In genomic region chr1:152111515-152111968, GRCh38 we compare ENCODE assay signal across 8 cellular contexts.
A peak's percentile ranks its signal among the peaks of the same experiment; 100 is the strongest.
DNase-seq lines count a peak whose midpoint lies in the region; ATAC-seq and TF ChIP-seq lines count a peak whose summit lies in the region.

No MANE protein-coding gene starts in this region.

- peaks cover 30% of the 10 kb centered on the region for H3K4me1 ChIP-seq in muscle layer of colon (ENCODE audit: insufficient read depth, low read length)

- peaks cover 23% of the 10 kb centered on the region for H3K9me3 ChIP-seq in muscle layer of colon (ENCODE audit: low read length)

- H3K27ac ChIP-seq in coronary artery = no peak overlapping the region
- no peak overlapping the region for H3K27ac ChIP-seq in muscle layer of colon (ENCODE audit: low read depth, low read length)

- ATAC-seq in GM21528 (IDR thresholded peaks at IDR 0.05; ENCODE audit: low FRiP score, unreplicated experiment) = no peak
- ATAC-seq in HG02938 (IDR thresholded peaks at IDR 0.05; ENCODE audit: unreplicated experiment) = no peak
- no peak for ATAC-seq in GM19351 (IDR thresholded peaks at IDR 0.05; ENCODE audit: unreplicated experiment)

- H3K27me3 ChIP-seq in muscle layer of colon (ENCODE audit: control insufficient read depth in 1 of 2, insufficient read depth in 2 of 2, low read length in 2 of 2) = peaks cover 79 to 94% of the 10 kb centered on the region in 2 donors

- DNase-seq in activated CD8-positive, alpha-beta memory T cell treated with anti-CD3 and anti-CD28 coated beads for 24 hours = peak; percentile 71
- no peak for DNase-seq in activated CD8-positive, alpha-beta memory T cell treated with anti-CD3 and anti-CD28 coated beads, Interleukin-2, amount 50 U/mL, for 4 hours
- DNase-seq in NOMO-1 treated with DMSO at 0.1 percent for 48 hours (lab: John Stamatoyannopoulos, UW; ENCODE audit: unreplicated experiment) (peak; percentile 71), coronary artery (ENCODE audit: low spot score) (no peak)

- no peak overlapping the region for H3K9ac ChIP-seq in muscle layer of colon (ENCODE audit: low read length)

- H3K36me3 ChIP-seq in muscle layer of colon (ENCODE audit: insufficient read depth, low read length) = no peaks in the 10 kb centered on the region

- H3K4me3 ChIP-seq in coronary artery (peak overlapping the region; percentile 62), muscle layer of colon (ENCODE audit: low read depth in 1 of 2, low read length in 2 of 2) (peak overlapping the region; percentile 38 to 67)

- TF ChIP-seq CTCF in coronary artery (IDR thresholded peaks at IDR 0.05) = no peak

Comparison
In these comparisons a context has a peak if more than half of its experiments do, and no peak if none do; other contexts are left out.
1. DNase-seq: peak in activated CD8-positive, alpha-beta memory T cell treated with anti-CD3 and anti-CD28 coated beads for 24 hours (single experiment) and NOMO-1 treated with DMSO at 0.1 percent for 48 hours (single experiment); none in activated CD8-positive, alpha-beta memory T cell treated with anti-CD3 and anti-CD28 coated beads, Interleukin-2, amount 50 U/mL, for 4 hours (single experiment) and coronary artery (single experiment).